25 cellular contexts compared by ENCODE assay signal in the genomic region with DNA sequence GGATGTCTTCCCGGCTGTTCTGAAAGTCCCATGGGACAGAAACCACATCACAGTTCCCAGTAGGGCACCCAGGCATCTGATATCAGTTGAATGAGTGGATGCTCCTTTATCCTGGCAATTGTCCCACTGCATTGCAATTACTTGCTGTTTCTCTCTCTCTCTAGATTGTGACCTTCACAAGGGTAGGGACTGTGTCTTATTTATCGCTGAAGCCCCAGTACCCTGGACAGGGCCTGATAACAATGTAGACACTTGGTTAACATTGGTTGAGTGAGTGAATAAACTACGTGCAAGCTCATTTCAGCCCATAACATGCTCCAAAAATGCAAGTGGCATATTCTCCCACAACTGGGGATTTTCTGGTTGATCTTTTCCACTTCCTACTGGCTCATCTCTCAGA.
"Had no signal": no experiment of that assay in that cellular context is flagged by ENCODE, and none has a peak within 500 bp of the region (broad histone marks: within the 10 kb centered on the region; RNA-seq: fewer than 3 reads in every experiment).

No MANE protein-coding gene starts in this region.

- H3K27ac Mint-ChIP-seq: activated CD8-positive, alpha-beta T cell treated with anti-CD3 and anti-CD28 coated beads, Interleukin-2, amount 10 ng/mL, durations not matched to agents 7 days and 5 days; activated naive CD8-positive, alpha-beta T cell treated with anti-CD3 and anti-CD28 coated beads, Interleukin-2, amount 10 ng/mL, durations not matched to agents 7 days and 5 days; T-helper 17 cell; WTC11 had no signal

- H3K9me3 Mint-ChIP-seq: activated naive CD8-positive, alpha-beta T cell treated with anti-CD3 and anti-CD28 coated beads, Interleukin-2, amount 10 ng/mL, durations not matched to agents 7 days and 5 days; WTC11 had no signal

- H3K4me3 Mint-ChIP-seq: activated CD8-positive, alpha-beta T cell treated with anti-CD3 and anti-CD28 coated beads, Interleukin-2, amount 10 ng/mL, durations not matched to agents 7 days and 5 days; activated naive CD8-positive, alpha-beta T cell treated with anti-CD3 and anti-CD28 coated beads, Interleukin-2, amount 10 ng/mL, durations not matched to agents 7 days and 5 days; T-helper 17 cell; WTC11 had no signal

- H3K27ac ChIP-seq: adrenal gland, Peyer's patch, SJSA1 had no signal

- H3K4me3 ChIP-seq: adrenal gland, Peyer's patch, SJSA1 had no signal

- H3K4me1 ChIP-seq: adrenal gland, Peyer's patch, SJSA1 had no signal

- H3K27me3 ChIP-seq: adrenal gland, Peyer's patch, SJSA1 had no signal

- H3K36me3 Mint-ChIP-seq: activated naive CD8-positive, alpha-beta T cell treated with anti-CD3 and anti-CD28 coated beads, Interleukin-2, amount 10 ng/mL, durations not matched to agents 7 days and 5 days; WTC11 had no signal

- H3K36me3 ChIP-seq: adrenal gland, Peyer's patch, SJSA1 had no signal

- H3K9me3 ChIP-seq: adrenal gland, Peyer's patch, SJSA1 had no signal

- DNase-seq: activated CD4-positive, alpha-beta T cell treated with anti-CD3 and anti-CD28 coated beads for 48 hours; activated CD4-positive, alpha-beta T cell treated with anti-CD3 and anti-CD28 coated beads, Interleukin-2, amount 50 U/mL, for 4 hours; activated CD4-positive, CD25-positive, alpha-beta regulatory T cell treated with anti-CD3 and anti-CD28 coated beads, Interleukin-2, amount 50 U/mL, for 72 hours; activated CD8-positive, alpha-beta memory T cell treated with anti-CD3 and anti-CD28 coated beads, Interleukin-2, amount 50 U/mL, for 48 hours; activated CD8-positive, alpha-beta T cell treated with anti-CD3 and anti-CD28 coated beads, Interleukin-2, amount 10 ng/mL, durations not matched to agents 7 days and 5 days; activated naive CD4-positive, alpha-beta T cell treated with anti-CD3 and anti-CD28 coated beads, Interleukin-2, amount 50 U/mL, for 16 hours; activated naive CD8-positive, alpha-beta T cell treated with anti-CD3 and anti-CD28 coated beads, Interleukin-2, amount 10 ng/mL, durations not matched to agents 7 days and 5 days; activated T-cell treated with anti-CD3 and anti-CD28 coated beads, Interleukin-2, amount 50 U/mL, for 1 hour; adrenal gland; anterior cingulate cortex; NCI-H1092; NCI-H1417; NCI-H1694; NCI-H2029; NCI-H345; NCI-H510A; NCI-H69; NK-92 treated with Interleukin-12 subunit alpha and Interleukin-12 subunit beta, amount 100 ng/mL, for 24 hours; OCI-M1; Peyer's patch; SHP77; T-helper 17 cell; T-helper 9 cell had no signal

- H3K4me1 Mint-ChIP-seq: activated naive CD8-positive, alpha-beta T cell treated with anti-CD3 and anti-CD28 coated beads, Interleukin-2, amount 10 ng/mL, durations not matched to agents 7 days and 5 days; T-helper 17 cell; WTC11 had no signal
